ENCODE assay signal across 9 cellular contexts in genomic region chr22:31284756-31285155, GRCh38. TPM values are rescaled to one million over a fixed set of nuclear protein-coding genes. Genes with fewer than 3 reads are reported as not detected.
A peak's percentile ranks its signal among the peaks of the same experiment; 100 is the strongest.
DNase-seq lines count a peak whose midpoint lies in the region; ATAC-seq and TF ChIP-seq lines count a peak whose summit lies in the region.
"Had no signal": no experiment of that assay in that cellular context is flagged by ENCODE, and none has a peak within 500 bp of the region (broad histone marks: within the 10 kb centered on the region; RNA-seq: fewer than 3 reads in every experiment).

No MANE protein-coding gene starts in this region.

- intact Hi-C loops in gastrocnemius medialis (cut with DNase I; ENCODE audit: low total_unique reads) = no loop called here
- intact Hi-C loops in ovary (cut with DNase I) = no loop called here

- H3K36me3 ChIP-seq in DND-41 (ENCODE audit: insufficient read depth, low read length) (peaks cover 23% of the 10 kb centered on the region), WERI-Rb-1 (peaks cover 33% of the 10 kb centered on the region), gastrocnemius medialis (peaks cover 0 to 95% of the 10 kb centered on the region in 2 donors), ovary (no peaks in the 10 kb centered on the region)

- no peaks in the 10 kb centered on the region for H3K79me2 ChIP-seq in DND-41 (ENCODE audit: insufficient read depth, low read length)

- H3K27me3 ChIP-seq in DND-41 (ENCODE audit: insufficient read depth, low read length, poor library complexity) (no peaks in the 10 kb centered on the region), WERI-Rb-1 (ENCODE audit: insufficient read depth, low read depth, severe bottlenecking) (no peaks in the 10 kb centered on the region), gastrocnemius medialis (no peaks in the 10 kb centered on the region), ovary (no peaks in the 10 kb centered on the region)

- H3K4me1 ChIP-seq in DND-41 (ENCODE audit: insufficient read depth, low read length) (peaks cover 24% of the 10 kb centered on the region), gastrocnemius medialis (peaks cover 13 to 18% of the 10 kb centered on the region in 2 donors), ovary (ENCODE audit: insufficient read depth) (peaks cover 3% of the 10 kb centered on the region)

- no peak overlapping the region for H3K4me2 ChIP-seq in DND-41 (ENCODE audit: insufficient read depth, low read length)

- H3K9me3 ChIP-seq in DND-41 (ENCODE audit: insufficient read depth, low read length, severe bottlenecking) = no peaks in the 10 kb centered on the region
- no peaks in the 10 kb centered on the region for H3K9me3 ChIP-seq in WERI-Rb-1 (ENCODE audit: severe bottlenecking)
- H3K9me3 ChIP-seq in gastrocnemius medialis = no peaks in the 10 kb centered on the region
- H3K9me3 ChIP-seq in ovary = no peaks in the 10 kb centered on the region

- CTCF ChIA-PET in HEK293T (lab: Yijun Ruan, JAX) = interaction anchor here (0.6 to 1.4 kb wide), 2 partner anchors 12 to 64 kb away, joined by 3 to 6 read pairs; no protein-coding TSS in a partner anchor

- DNase-seq in DND-41 (no peak), WERI-Rb-1 (peak; percentile 59), gastrocnemius medialis (no peak), DMS 273 treated with DMSO at 0.1 percent for 48 hours (lab: John Stamatoyannopoulos, UW) (no peak), ovary (no peak), nucleus accumbens (lab: John Stamatoyannopoulos, UW) (no peak), HEK293T (ENCODE audit: extremely low spot score) (no peak)
- DNase-seq: stimulated activated CD4-positive, alpha-beta T cell treated with anti-CD3 and anti-CD28 coated beads, Interleukin-2, amount 100 ng/mL, for 48 hours had no signal

- POLR2A ChIA-PET in HEK293T (lab: Yijun Ruan, JAX) = interaction anchor here (0.6 kb wide), 1 partner anchor 177 kb away, joined by 4 read pairs; no protein-coding TSS in a partner anchor

- no peak for TF ChIP-seq POLR2A in gastrocnemius medialis (IDR thresholded peaks at IDR 0.05)
- no peak for TF ChIP-seq POLR2A in ovary (IDR thresholded peaks at IDR 0.05)

- H3K27ac ChIP-seq in DND-41 (ENCODE audit: low read length) = peak overlapping the region; percentile 30; the same call in 1 of the 2 replicates
- H3K27ac ChIP-seq in WERI-Rb-1 = peak overlapping the region; percentile 94
- peak overlapping the region in 3 of 4 donors; percentile 10 to 29 (median 28) for H3K27ac ChIP-seq in gastrocnemius medialis
- H3K27ac ChIP-seq in ovary = no peak overlapping the region

- WGBS in ovary, 3 donors = 35 to 37% (median 36%) methylated on average over 3 of the region's 3 CpGs

- in situ Hi-C loops in gastrocnemius medialis (cut with MboI; ENCODE audit: low sequenced_read_pairs in 4 of 4) = no loop called here

- no peak overlapping the region for H3K9ac ChIP-seq in DND-41 (ENCODE audit: low read depth, low read length)

- TF ChIP-seq CTCF in DND-41 (IDR thresholded peaks at IDR 0.05; ENCODE audit: borderline replicate concordance, extremely low read depth, low read length, poor library complexity, severe bottlenecking) (no peak), WERI-Rb-1 (IDR thresholded peaks at IDR 0.05; ENCODE audit: low read depth, low read length) (no peak), gastrocnemius medialis (IDR thresholded peaks at IDR 0.05 in 4 of 5, conservative IDR thresholded peaks at IDR 0.05 in 1 of 5) (no peak), ovary (IDR thresholded peaks at IDR 0.05) (no peak)

- no peak overlapping the region for H3K4me3 ChIP-seq in DND-41 (ENCODE audit: low read depth in 1 of 2, low read length in 2 of 2)
- H3K4me3 ChIP-seq in WERI-Rb-1 (ENCODE audit: low read depth, low read length) = no peak overlapping the region
- H3K4me3 ChIP-seq in gastrocnemius medialis = no peak overlapping the region
- no peak overlapping the region for H3K4me3 ChIP-seq in ovary

- H4K20me1 ChIP-seq in DND-41 (ENCODE audit: insufficient read depth, low read length) = no peaks in the 10 kb centered on the region

- TF ChIP-seq EP300 in ovary (IDR thresholded peaks at IDR 0.05) = no peak

- no peak overlapping the region for H2AFZ ChIP-seq in DND-41 (ENCODE audit: low read depth, low read length)

- no peak for ATAC-seq in DND-41 (ENCODE audit: insufficient read depth, low read depth)
- ATAC-seq in esophagus mucosa = peak; percentile 2
- ATAC-seq in gastrocnemius medialis = no peak

TF ChIP-seq in HEK293T, 16 proteins besides CTCF, POLR2A, EP300 and RAD21:
- no peak for TF ChIP-seq FOXM1 (IDR thresholded peaks at IDR 0.05; ENCODE audit: borderline replicate concordance)
- TF ChIP-seq, protein P1, sequence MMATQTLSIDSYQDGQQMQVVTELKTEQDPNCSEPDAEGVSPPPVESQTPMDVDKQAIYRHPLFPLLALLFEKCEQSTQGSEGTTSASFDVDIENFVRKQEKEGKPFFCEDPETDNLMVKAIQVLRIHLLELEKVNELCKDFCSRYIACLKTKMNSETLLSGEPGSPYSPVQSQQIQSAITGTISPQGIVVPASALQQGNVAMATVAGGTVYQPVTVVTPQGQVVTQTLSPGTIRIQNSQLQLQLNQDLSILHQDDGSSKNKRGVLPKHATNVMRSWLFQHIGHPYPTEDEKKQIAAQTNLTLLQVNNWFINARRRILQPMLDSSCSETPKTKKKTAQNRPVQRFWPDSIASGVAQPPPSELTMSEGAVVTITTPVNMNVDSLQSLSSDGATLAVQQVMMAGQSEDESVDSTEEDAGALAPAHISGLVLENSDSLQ (IDR thresholded peaks at IDR 0.05) = no peak
- no peak for TF ChIP-seq ARNT (IDR thresholded peaks at IDR 0.05)
- TF ChIP-seq ZNF384 (IDR thresholded peaks at IDR 0.05) = no peak

RNA-seq across cellular contexts. Expression of gene PIK3IP1, which starts 7.5 kb away (rescaled TPM):
- total RNA-seq in esophagus mucosa (5.8 TPM), gastrocnemius medialis (10 to 100 TPM; 11.2 to 28.3 (median 14.5) TPM), ovary (10 to 100 TPM; 10.8 to 34.2 (median 18.7) TPM)
- polyA plus RNA-seq in ovary = 10 to 100 TPM; 26.5 to 48.9 TPM

Comparison
In these comparisons a context has a peak if more than half of its experiments do, and no peak if none do; other contexts are left out.
1. H3K27ac ChIP-seq: peak in DND-41 (single experiment), WERI-Rb-1 (single experiment) and gastrocnemius medialis (3 of 4); none in ovary (0 of 2).